In genomic region chr14:65228436-65228835, GRCh38 we compare ENCODE assay signal across 9 cellular contexts.
A peak's percentile ranks its signal among the peaks of the same experiment; 100 is the strongest.
DNase-seq lines count a peak whose midpoint lies in the region; ATAC-seq and TF ChIP-seq lines count a peak whose summit lies in the region.
"Had no signal": no experiment of that assay in that cellular context is flagged by ENCODE, and none has a peak within 500 bp of the region (broad histone marks: within the 10 kb centered on the region; RNA-seq: fewer than 3 reads in every experiment).

No MANE protein-coding gene starts in this region.

- no peaks in the 10 kb centered on the region for H3K9me3 ChIP-seq in lower lobe of right lung

- no peak for DNase-seq in lower lobe of right lung
- DNase-seq in central memory CD4-positive, alpha-beta T cell: no peak
- no peak for DNase-seq in inferior parietal cortex (ENCODE audit: extremely low spot score)
- no peak for DNase-seq in head of caudate nucleus
- no peak for DNase-seq in activated gamma-delta T cell treated with Interleukin-2 at 50 U/mL for 16 hours
- DNase-seq: activated CD4-positive, alpha-beta T cell treated with anti-CD3 and anti-CD28 coated beads, Interleukin-2, amount 50 U/mL, for 4 hours had no signal

- H3K27ac ChIP-seq in lower lobe of right lung: peak overlapping the region; percentile 90

- H3K36me3 ChIP-seq in lower lobe of right lung: no peaks in the 10 kb centered on the region

- no peak for TF ChIP-seq CTCF in lower lobe of right lung (IDR thresholded peaks at IDR 0.05)

- peak; percentile 83 for ATAC-seq in GM18502 (IDR thresholded peaks at IDR 0.05; ENCODE audit: poor library complexity, unreplicated experiment)
- peak; percentile 77 for ATAC-seq in GM21529 (IDR thresholded peaks at IDR 0.05; ENCODE audit: unreplicated experiment)
- ATAC-seq in HG03571 (IDR thresholded peaks at IDR 0.05; ENCODE audit: unreplicated experiment): peak; percentile 84
- no peak for ATAC-seq in lower lobe of right lung

- no peaks in the 10 kb centered on the region for H3K27me3 ChIP-seq in lower lobe of right lung (ENCODE audit: low read depth)

- no peak overlapping the region for H3K4me3 ChIP-seq in lower lobe of right lung

- intact Hi-C loops in lower lobe of right lung (cut with DNase I): no loop called here
- intact Hi-C loops in head of caudate nucleus (cut with DNase I): loop anchor here (10.0 kb wide), 1 partner anchor 64 kb away; no protein-coding TSS in a partner anchor

- peaks cover 54% of the 10 kb centered on the region for H3K4me1 ChIP-seq in lower lobe of right lung

Comparison
In these comparisons a context has a peak if more than half of its experiments do, and no peak if none do; other contexts are left out.
1. ATAC-seq: peak in GM18502 (single experiment), GM21529 (single experiment) and HG03571 (single experiment); none in lower lobe of right lung (0 of 2).